18 cellular contexts compared by ENCODE assay signal in the genomic region with DNA sequence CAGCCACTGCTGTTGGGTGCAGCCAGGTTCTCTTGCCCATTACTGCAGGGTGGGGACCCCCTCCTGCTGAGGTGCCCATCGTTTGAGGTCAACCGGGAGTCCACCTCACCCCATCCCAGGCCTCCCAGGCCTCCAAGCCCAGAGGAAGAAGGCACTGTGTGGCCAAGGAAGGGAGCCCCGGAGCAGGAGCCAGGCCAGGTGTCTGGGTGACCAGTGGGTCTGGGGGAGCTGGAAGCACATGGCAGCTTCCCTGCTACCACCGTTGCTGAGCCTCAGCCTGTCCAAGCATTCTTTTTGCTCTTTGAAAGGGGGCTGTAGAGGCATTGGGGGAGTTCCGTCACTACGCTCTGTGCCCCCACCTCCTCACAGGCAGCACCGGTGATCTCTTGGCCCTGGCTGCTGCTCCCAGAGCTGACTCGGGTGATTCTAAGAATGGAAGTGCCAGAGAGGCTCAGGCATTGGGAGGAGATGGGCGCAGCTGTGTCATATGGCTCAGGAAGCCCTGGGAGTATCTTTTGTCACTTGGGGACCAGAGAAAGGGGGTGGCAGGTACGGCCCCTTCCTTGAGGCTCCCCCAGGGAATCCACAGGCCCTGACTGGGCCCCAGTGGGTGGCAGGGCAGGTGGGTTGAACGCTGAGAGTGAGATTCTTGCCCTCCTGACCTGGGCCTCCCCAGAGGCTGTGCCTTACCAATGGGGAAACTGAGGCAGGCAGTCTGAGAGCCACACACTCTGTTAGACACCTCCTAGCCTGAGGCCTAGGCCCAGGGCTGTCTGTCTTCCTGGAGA. TPM values are rescaled to one million over a fixed set of nuclear protein-coding genes. Genes with fewer than 3 reads are reported as not detected.
DNase-seq lines count a peak whose midpoint lies in the region; ATAC-seq and TF ChIP-seq lines count a peak whose summit lies in the region.
"Had no signal": no experiment of that assay in that cellular context is flagged by ENCODE, and none has a peak within 500 bp of the region (broad histone marks: within the 10 kb centered on the region; RNA-seq: fewer than 3 reads in every experiment).

No MANE protein-coding gene starts in this region.

- no peak overlapping the region for H3K9ac ChIP-seq in parathyroid adenoma

- no peaks in the 10 kb centered on the region for H3K9me3 ChIP-seq in parathyroid adenoma (ENCODE audit: control insufficient read depth, low read length)
- H3K9me3 ChIP-seq: ovary had no signal

- H3K27me3 Mint-ChIP-seq in activated naive CD8-positive, alpha-beta T cell: peaks cover 10% of the 10 kb centered on the region
- peaks cover 47% of the 10 kb centered on the region for H3K27me3 Mint-ChIP-seq in activated naive CD8-positive, alpha-beta T cell treated with anti-CD3 and anti-CD28 coated beads, Interleukin-2, amount 50 U/mL, for 24 hours
- H3K27me3 Mint-ChIP-seq in immature natural killer cell (ENCODE audit: low read depth in 3 of 3): peaks cover 12 to 26% (median 16%) of the 10 kb centered on the region in 3 donors

- no peak for ATAC-seq in activated naive CD8-positive, alpha-beta T cell treated with anti-CD3 and anti-CD28 coated beads, Interleukin-2, amount 50 U/mL, for 24 hours
- ATAC-seq in GM18873 (IDR thresholded peaks at IDR 0.05; ENCODE audit: low FRiP score, unreplicated experiment) (no peak), HG02642 (IDR thresholded peaks at IDR 0.05; ENCODE audit: poor library complexity, unreplicated experiment) (no peak)
- ATAC-seq: stimulated activated effector memory CD8-positive, alpha-beta T cell treated with anti-CD3 and anti-CD28 coated beads, Interleukin-12 subunit alpha, Interleukin-12 subunit beta, amount 100 ng/mL, for 72 hours had no signal

- no peaks in the 10 kb centered on the region for H3K4me1 ChIP-seq in parathyroid adenoma

- H3K79me2 ChIP-seq in parathyroid adenoma: no peaks in the 10 kb centered on the region

- H2AFZ ChIP-seq in parathyroid adenoma: no peak overlapping the region

- peaks cover 2% of the 10 kb centered on the region for H3K36me3 Mint-ChIP-seq in activated naive CD8-positive, alpha-beta T cell
- H3K36me3 Mint-ChIP-seq in activated naive CD8-positive, alpha-beta T cell treated with anti-CD3 and anti-CD28 coated beads, Interleukin-2, amount 50 U/mL, for 24 hours (ENCODE audit: low read depth): no peaks in the 10 kb centered on the region
- no peaks in the 10 kb centered on the region for H3K36me3 Mint-ChIP-seq in immature natural killer cell
- H3K36me3 Mint-ChIP-seq: stimulated activated effector memory CD8-positive, alpha-beta T cell treated with anti-CD3 and anti-CD28 coated beads, Interleukin-12 subunit alpha, Interleukin-12 subunit beta, amount 100 ng/mL, for 72 hours had no signal

- peak overlapping the region; percentile 17 for H3K4me3 Mint-ChIP-seq in activated naive CD8-positive, alpha-beta T cell
- no peak overlapping the region for H3K4me3 Mint-ChIP-seq in activated naive CD8-positive, alpha-beta T cell treated with anti-CD3 and anti-CD28 coated beads, Interleukin-2, amount 50 U/mL, for 24 hours
- H3K4me3 Mint-ChIP-seq in immature natural killer cell: peak overlapping the region in 3 of 5 donors; percentile 21 to 38 (median 33)
- H3K4me3 Mint-ChIP-seq: activated CD4-positive, alpha-beta T cell treated with anti-CD3 and anti-CD28 coated beads, Interleukin-2, amount 10 ng/mL, durations not matched to agents 7 days and 5 days had no signal

- TF ChIP-seq CTCF in VCaP (conservative IDR thresholded peaks at IDR 0.05) (no peak), parathyroid adenoma (IDR thresholded peaks at IDR 0.05) (no peak)

- H3K27ac ChIP-seq in VCaP (peak overlapping the region; percentile 78; the same call in 1 of the 2 replicates), parathyroid adenoma (no peak overlapping the region)
- H3K27ac ChIP-seq: C4-2B, ovary had no signal

- no peaks in the 10 kb centered on the region for H3K36me3 ChIP-seq in parathyroid adenoma (ENCODE audit: control insufficient read depth, insufficient read depth, low read length)
- H3K36me3 ChIP-seq: ovary had no signal

- H3K27me3 ChIP-seq in parathyroid adenoma (ENCODE audit: control insufficient read depth, insufficient read depth, low read length): no peaks in the 10 kb centered on the region
- H3K27me3 ChIP-seq: ovary had no signal

- no peaks in the 10 kb centered on the region for H3K9me3 Mint-ChIP-seq in activated naive CD8-positive, alpha-beta T cell (ENCODE audit: low read depth)
- H3K9me3 Mint-ChIP-seq in activated naive CD8-positive, alpha-beta T cell treated with anti-CD3 and anti-CD28 coated beads, Interleukin-2, amount 50 U/mL, for 24 hours: no peaks in the 10 kb centered on the region
- no peaks in the 10 kb centered on the region for H3K9me3 Mint-ChIP-seq in immature natural killer cell
- H3K9me3 Mint-ChIP-seq: activated CD4-positive, alpha-beta T cell treated with anti-CD3 and anti-CD28 coated beads, Interleukin-2, amount 10 ng/mL, durations not matched to agents 7 days and 5 days; endodermal cell; stimulated activated effector memory CD8-positive, alpha-beta T cell treated with anti-CD3 and anti-CD28 coated beads, Interleukin-12 subunit alpha, Interleukin-12 subunit beta, amount 100 ng/mL, for 72 hours had no signal

- peaks cover 8% of the 10 kb centered on the region for H3K4me1 Mint-ChIP-seq in activated naive CD8-positive, alpha-beta T cell (ENCODE audit: low read depth)
- peaks cover 12% of the 10 kb centered on the region for H3K4me1 Mint-ChIP-seq in activated naive CD8-positive, alpha-beta T cell treated with anti-CD3 and anti-CD28 coated beads, Interleukin-2, amount 50 U/mL, for 24 hours
- peaks cover 0 to 8% of the 10 kb centered on the region in 2 donors for H3K4me1 Mint-ChIP-seq in immature natural killer cell
- H3K4me1 Mint-ChIP-seq: endodermal cell had no signal

- no peak overlapping the region for H3K27ac Mint-ChIP-seq in activated naive CD8-positive, alpha-beta T cell
- no peak overlapping the region for H3K27ac Mint-ChIP-seq in activated naive CD8-positive, alpha-beta T cell treated with anti-CD3 and anti-CD28 coated beads, Interleukin-2, amount 50 U/mL, for 24 hours
- H3K27ac Mint-ChIP-seq in immature natural killer cell: no peak overlapping the region
- H3K27ac Mint-ChIP-seq: activated CD4-positive, alpha-beta T cell treated with anti-CD3 and anti-CD28 coated beads, Interleukin-2, amount 10 ng/mL, durations not matched to agents 7 days and 5 days; endodermal cell; stimulated activated effector memory CD8-positive, alpha-beta T cell treated with anti-CD3 and anti-CD28 coated beads, Interleukin-12 subunit alpha, Interleukin-12 subunit beta, amount 100 ng/mL, for 72 hours had no signal

- DNase-seq in activated naive CD8-positive, alpha-beta T cell treated with anti-CD3 and anti-CD28 coated beads, Interleukin-2, amount 50 U/mL, for 24 hours: no peak
- no peak for DNase-seq in immature natural killer cell
- DNase-seq in DMS79 treated with DMSO at 0.1 percent for 48 hours (lab: John Stamatoyannopoulos, UW): no peak
- DNase-seq: activated CD4-positive, alpha-beta T cell treated with anti-CD3 and anti-CD28 coated beads, Interleukin-2, amount 10 ng/mL, durations not matched to agents 7 days and 5 days; activated CD8-positive, alpha-beta memory T cell treated with anti-CD3 and anti-CD28 coated beads, Interleukin-2, amount 50 U/mL, for 48 hours; activated gamma-delta T cell treated with Interleukin-2 at 50 U/mL for 16 hours; endodermal cell; GDM1; KG1; NCI-H1694 had no signal

- no peak overlapping the region for H3K4me3 ChIP-seq in parathyroid adenoma (ENCODE audit: low read depth, low read length)
- H3K4me3 ChIP-seq: ovary had no signal

- H3K4me2 ChIP-seq in parathyroid adenoma (ENCODE audit: low read length): peak overlapping the region; percentile 85

RNA-seq across cellular contexts. Expression of gene SEPTIN5, which starts 1.9 kb away (rescaled TPM):
- 1 to 10 TPM in 1 of 3 donors, under 1 TPM in 1, not detected in 1; 0.36 to 2.2 TPM for polyA plus RNA-seq in immature natural killer cell

RNA-seq across cellular contexts. Expression of gene GP1BB, which starts 7.1 kb away (rescaled TPM):
- polyA plus RNA-seq in immature natural killer cell: 10 to 100 TPM in 1 of 3 donors, under 1 TPM in 2; 0.53 to 10.1 (median 0.95) TPM

RNA-seq across cellular contexts. Expression of gene TBX1, which starts 44.3 kb away (rescaled TPM):
- polyA plus RNA-seq in immature natural killer cell: under 1 TPM in 1 of 3 donors, not detected in 2; 0.12 TPM
